Comparison of ENCODE assay signal across 8 cellular contexts in genomic region chr19:58154679-58155648, GRCh38. TPM values are rescaled to one million over a fixed set of nuclear protein-coding genes. Genes with fewer than 3 reads are reported as not detected.
DNase-seq lines count a peak whose midpoint lies in the region; ATAC-seq and TF ChIP-seq lines count a peak whose summit lies in the region.

No MANE protein-coding gene starts in this region.

- peak overlapping the region; percentile 80 to 93 (median 88) for H3K9ac ChIP-seq in BLaER1 treated with 17β-estradiol and CSF1 and Interleukin-3, amounts not matched to agents 10 nM and 100 nM
- peak overlapping the region; percentile 92 for H3K9ac ChIP-seq in NT2/D1 (ENCODE audit: insufficient read length, low read depth)

- peak overlapping the region; percentile 56 to 87 (median 84) for H3K27ac ChIP-seq in BLaER1 treated with 17β-estradiol and CSF1 and Interleukin-3, amounts not matched to agents 10 nM and 100 nM

- peak; percentile 62 for ATAC-seq in HG03521 (IDR thresholded peaks at IDR 0.05; ENCODE audit: unreplicated experiment)
- peak; percentile 97 for ATAC-seq in mucosa of descending colon

- peak overlapping the region; percentile 79 to 99 (median 92) for H3K4me2 ChIP-seq in BLaER1 treated with 17β-estradiol and CSF1 and Interleukin-3, amounts not matched to agents 10 nM and 100 nM

- no peaks in the 10 kb centered on the region for H4K20me1 ChIP-seq in BLaER1 treated with 17β-estradiol and CSF1 and Interleukin-3, amounts not matched to agents 10 nM and 100 nM

- H3K9me3 ChIP-seq in BLaER1 treated with 17β-estradiol and CSF1 and Interleukin-3, amounts not matched to agents 10 nM and 100 nM (replicated peaks in 1 of 11): peaks cover 27 to 65% (median 40%) of the 10 kb centered on the region in 11 experiments
- H3K9me3 ChIP-seq in NT2/D1 (ENCODE audit: insufficient read depth, low read length) (no peaks in the 10 kb centered on the region; the same call in 1 of the 2 replicates), mucosa of descending colon (peaks cover 16% of the 10 kb centered on the region)

- H3K27me3 ChIP-seq in BLaER1 treated with 17β-estradiol and CSF1 and Interleukin-3, amounts not matched to agents 10 nM and 100 nM: no peaks in the 10 kb centered on the region
- H3K27me3 ChIP-seq in NT2/D1 (ENCODE audit: insufficient read depth, insufficient read length): no peaks in the 10 kb centered on the region

- H3K4me1 ChIP-seq in BLaER1 treated with 17β-estradiol and CSF1 and Interleukin-3, amounts not matched to agents 10 nM and 100 nM: peaks cover 16 to 30% (median 25%) of the 10 kb centered on the region in 10 experiments
- H3K4me1 ChIP-seq in NT2/D1 (ENCODE audit: insufficient read depth, insufficient read length): no peaks in the 10 kb centered on the region
- H3K4me1 ChIP-seq in mucosa of descending colon (ENCODE audit: low read depth): peaks cover 16% of the 10 kb centered on the region

- no peaks in the 10 kb centered on the region for H3K36me3 ChIP-seq in BLaER1 treated with 17β-estradiol and CSF1 and Interleukin-3, amounts not matched to agents 10 nM and 100 nM
- H3K36me3 ChIP-seq in NT2/D1 (ENCODE audit: insufficient read depth, insufficient read length, low read length) (no peaks in the 10 kb centered on the region), mucosa of descending colon (ENCODE audit: low read depth) (no peaks in the 10 kb centered on the region)

- DNase-seq in GM19240 (ENCODE audit: insufficient read length, low spot score): peak; percentile 86
- DNase-seq in NT2/D1 (ENCODE audit: low read depth, low spot score): peak; percentile 85
- peak; percentile 99 for DNase-seq in activated T-cell treated with anti-CD3 and anti-CD28 coated beads, Interleukin-2, amount 50 U/mL, for 1 hour
- no peak for DNase-seq in epithelial cell of proximal tubule (ENCODE audit: low read depth)
- DNase-seq in mucosa of descending colon: peak; percentile 96 to 99 (median 97)
- DNase-seq in stimulated activated CD8-positive, alpha-beta memory T cell treated with anti-CD3 and anti-CD28 coated beads, Interleukin-2, amount 100 ng/mL, for 48 hours (ENCODE audit: low read depth in 2 of 2): peak; percentile 97 to 98

- TF ChIP-seq CTCF in epithelial cell of proximal tubule (conservative IDR thresholded peaks at IDR 0.05; ENCODE audit: low read depth, low read length) (peak; percentile 94), mucosa of descending colon (IDR thresholded peaks at IDR 0.05) (peak; percentile 97)

- H3K4me3 ChIP-seq in BLaER1 treated with 17β-estradiol and CSF1 and Interleukin-3, amounts not matched to agents 10 nM and 100 nM: peak overlapping the region; percentile 65 to 96 (median 86)
- H3K4me3 ChIP-seq in NT2/D1 (ENCODE audit: insufficient read length, low read depth) (peak overlapping the region; percentile 89), epithelial cell of proximal tubule (ENCODE audit: low read depth, low read length) (peak overlapping the region; percentile 62), mucosa of descending colon (peak overlapping the region; percentile 68)

- intact Hi-C loops in mucosa of descending colon (cut with DNase I, micrococcal nuclease): loop anchor here (5.0 kb wide), 1 partner anchor 133 kb away; no protein-coding TSS in a partner anchor

RNA-seq across cellular contexts. Expression of gene ZNF329, which starts 4.4 kb away (rescaled TPM):
- total RNA-seq in epithelial cell of proximal tubule: 4.1 and 7.1 TPM in 2 replicates
- total RNA-seq in mucosa of descending colon: 10 to 100 TPM in 1 of 3 donors, 1 to 10 TPM in 2; 3.5 to 10.3 (median 4.9) TPM

RNA-seq across cellular contexts. Expression of gene ZNF274, which starts 27.9 kb away (rescaled TPM):
- total RNA-seq in epithelial cell of proximal tubule (23.6 and 24.7 TPM in 2 replicates), mucosa of descending colon (10 to 100 TPM; 13.3 to 26.6 (median 20.5) TPM)

RNA-seq across cellular contexts. Expression of gene ZSCAN18, which starts 56.9 kb away (rescaled TPM):
- total RNA-seq in epithelial cell of proximal tubule (23.9 and 40.1 TPM in 2 replicates), mucosa of descending colon (10 to 100 TPM; 17.9 to 69.5 (median 23.0) TPM)
